8 cellular contexts compared by ENCODE assay signal in genomic region chr15:73924258-73924921, GRCh38. TPM values are rescaled to one million over a fixed set of nuclear protein-coding genes. Genes with fewer than 3 reads are reported as not detected.
DNase-seq lines count a peak whose midpoint lies in the region; ATAC-seq lines count a peak whose summit lies in the region.

No MANE protein-coding gene starts in this region.

- no peaks in the 10 kb centered on the region for H3K27me3 ChIP-seq in duodenal mucosa (ENCODE audit: control insufficient read depth in 1 of 2, insufficient read depth in 2 of 2, low read length in 2 of 2)

- ATAC-seq in T-helper 17 cell (peak; percentile 21), HG03469 (IDR thresholded peaks at IDR 0.05; ENCODE audit: unreplicated experiment) (no peak)
- ATAC-seq in natural killer cell treated with Interleukin-12 subunit alpha and Interleukin-12 subunit beta and Interleukin-15 and Interleukin-18, amount 100 ng/mL, for 72 hours, result peak in 1 of 2 donors; percentile 67
- ATAC-seq in stimulated activated naive B cell treated with anti-CD40 and anti-IgM and Interleukin-4, amounts not matched to agents 10 μg/mL and 1 μg/mL and 100 μg/mL, for 72 hours (replicated peaks), result no peak

- no peaks in the 10 kb centered on the region for H3K36me3 Mint-ChIP-seq in T-helper 17 cell (ENCODE audit: low read depth)
- H3K36me3 Mint-ChIP-seq in natural killer cell treated with Interleukin-12 subunit alpha and Interleukin-12 subunit beta and Interleukin-15 and Interleukin-18, amount 100 ng/mL, for 72 hours, result no peaks in the 10 kb centered on the region
- no peaks in the 10 kb centered on the region for H3K36me3 Mint-ChIP-seq in stimulated activated naive B cell treated with anti-CD40 and anti-IgM and Interleukin-4, amounts not matched to agents 10 μg/mL and 1 μg/mL and 100 μg/mL, for 72 hours

- H3K9ac ChIP-seq in duodenal mucosa (ENCODE audit: low read depth in 1 of 2, low read length in 2 of 2), result peak overlapping the region in 1 of 2 donors; percentile 6

- no peaks in the 10 kb centered on the region for H3K9me3 ChIP-seq in T-helper 17 cell (ENCODE audit: control insufficient read depth, low read length, poor library complexity, severe bottlenecking)
- H3K9me3 ChIP-seq in duodenal mucosa (ENCODE audit: control insufficient read depth in 1 of 2, low read length in 2 of 2), result no peaks in the 10 kb centered on the region

- peak overlapping the region; percentile 77 for H3K4me3 Mint-ChIP-seq in T-helper 17 cell
- H3K4me3 Mint-ChIP-seq in natural killer cell treated with Interleukin-12 subunit alpha and Interleukin-12 subunit beta and Interleukin-15 and Interleukin-18, amount 100 ng/mL, for 72 hours, result peak overlapping the region; percentile 50
- no peak overlapping the region for H3K4me3 Mint-ChIP-seq in stimulated activated naive B cell treated with anti-CD40 and anti-IgM and Interleukin-4, amounts not matched to agents 10 μg/mL and 1 μg/mL and 100 μg/mL, for 72 hours

- H3K4me3 ChIP-seq in duodenal mucosa (ENCODE audit: low read depth in 1 of 2, low read length in 2 of 2), result no peak overlapping the region

- H3K4me1 ChIP-seq in duodenal mucosa (ENCODE audit: control insufficient read depth in 1 of 2, insufficient read depth in 2 of 2, low read length in 2 of 2), result peaks cover 33 to 48% of the 10 kb centered on the region in 2 donors

- H3K27ac Mint-ChIP-seq in T-helper 17 cell, result peak overlapping the region; percentile 94
- peak overlapping the region; percentile 77 to 87 for H3K27ac Mint-ChIP-seq in natural killer cell treated with Interleukin-12 subunit alpha and Interleukin-12 subunit beta and Interleukin-15 and Interleukin-18, amount 100 ng/mL, for 72 hours
- H3K27ac Mint-ChIP-seq in stimulated activated naive B cell treated with anti-CD40 and anti-IgM and Interleukin-4, amounts not matched to agents 10 μg/mL and 1 μg/mL and 100 μg/mL, for 72 hours, result no peak overlapping the region

- DNase-seq in activated T-cell treated with anti-CD3 and anti-CD28 coated beads, Interleukin-2, amount 50 U/mL, for 1 hour, result peak; percentile 32
- no peak for DNase-seq in activated T-cell treated with anti-CD3 and anti-CD28 coated beads for 4 hours
- DNase-seq in T-helper 17 cell, result no peak
- peak; percentile 58 for DNase-seq in natural killer cell treated with Interleukin-12 subunit alpha and Interleukin-12 subunit beta and Interleukin-15 and Interleukin-18, amount 100 ng/mL, for 72 hours (ENCODE audit: low spot score)
- no peak for DNase-seq in stimulated activated naive B cell treated with anti-CD40 and anti-IgM and Interleukin-4, amounts not matched to agents 10 μg/mL and 1 μg/mL and 100 μg/mL, for 72 hours
- DNase-seq in ureter (ENCODE audit: low spot score), result no peak

- H3K9me3 Mint-ChIP-seq in natural killer cell treated with Interleukin-12 subunit alpha and Interleukin-12 subunit beta and Interleukin-15 and Interleukin-18, amount 100 ng/mL, for 72 hours, result no peaks in the 10 kb centered on the region
- no peaks in the 10 kb centered on the region for H3K9me3 Mint-ChIP-seq in stimulated activated naive B cell treated with anti-CD40 and anti-IgM and Interleukin-4, amounts not matched to agents 10 μg/mL and 1 μg/mL and 100 μg/mL, for 72 hours

- H3K4me1 Mint-ChIP-seq in T-helper 17 cell, result peaks cover 41% of the 10 kb centered on the region
- H3K4me1 Mint-ChIP-seq in natural killer cell treated with Interleukin-12 subunit alpha and Interleukin-12 subunit beta and Interleukin-15 and Interleukin-18, amount 100 ng/mL, for 72 hours (ENCODE audit: low read depth in 2 of 2), result peaks cover 31 to 52% of the 10 kb centered on the region in 2 donors
- H3K4me1 Mint-ChIP-seq in stimulated activated naive B cell treated with anti-CD40 and anti-IgM and Interleukin-4, amounts not matched to agents 10 μg/mL and 1 μg/mL and 100 μg/mL, for 72 hours, result peaks cover 20 to 29% of the 10 kb centered on the region in 2 donors

- no peaks in the 10 kb centered on the region for H3K36me3 ChIP-seq in duodenal mucosa (ENCODE audit: control insufficient read depth in 1 of 2, insufficient read depth in 2 of 2, low read length in 2 of 2)

- H3K27me3 Mint-ChIP-seq in T-helper 17 cell, result no peaks in the 10 kb centered on the region
- H3K27me3 Mint-ChIP-seq in natural killer cell treated with Interleukin-12 subunit alpha and Interleukin-12 subunit beta and Interleukin-15 and Interleukin-18, amount 100 ng/mL, for 72 hours, result peaks cover 0 to 15% of the 10 kb centered on the region in 2 donors
- H3K27me3 Mint-ChIP-seq in stimulated activated naive B cell treated with anti-CD40 and anti-IgM and Interleukin-4, amounts not matched to agents 10 μg/mL and 1 μg/mL and 100 μg/mL, for 72 hours, result peaks cover 34 to 51% of the 10 kb centered on the region in 2 donors

- H3K27ac ChIP-seq in duodenal mucosa (ENCODE audit: low read depth, low read length), result peak overlapping the region; percentile 50

RNA-seq across cellular contexts. Expression of gene LOXL1, which starts 1.9 kb away (rescaled TPM):
- total RNA-seq in T-helper 17 cell (1 to 10 TPM; 2.9 to 8.4 TPM), ureter (30.9 TPM)
- total RNA-seq in natural killer cell treated with Interleukin-12 subunit alpha and Interleukin-12 subunit beta and Interleukin-15 and Interleukin-18, amount 100 ng/mL, for 72 hours, result 1 to 10 TPM in 1 of 2 donors, under 1 TPM in 1; 0.36 to 4.3 TPM

RNA-seq across cellular contexts. Expression of gene TBC1D21, which starts 51.0 kb away (rescaled TPM):
- total RNA-seq in T-helper 17 cell (not detected), ureter (not detected)
- not detected for total RNA-seq in natural killer cell treated with Interleukin-12 subunit alpha and Interleukin-12 subunit beta and Interleukin-15 and Interleukin-18, amount 100 ng/mL, for 72 hours

Comparison
In these comparisons a context has a peak if more than half of its experiments do, and no peak if none do; other contexts are left out.
1. DNase-seq: peak in activated T-cell treated with anti-CD3 and anti-CD28 coated beads, Interleukin-2, amount 50 U/mL, for 1 hour (single experiment) and natural killer cell treated with Interleukin-12 subunit alpha and Interleukin-12 subunit beta and Interleukin-15 and Interleukin-18, amount 100 ng/mL, for 72 hours (single experiment); none in activated T-cell treated with anti-CD3 and anti-CD28 coated beads for 4 hours (single experiment), T-helper 17 cell (0 of 3), stimulated activated naive B cell treated with anti-CD40 and anti-IgM and Interleukin-4, amounts not matched to agents 10 μg/mL and 1 μg/mL and 100 μg/mL, for 72 hours (single experiment) and ureter (single experiment).
2. H3K4me3 Mint-ChIP-seq: peak in T-helper 17 cell (single experiment) and natural killer cell treated with Interleukin-12 subunit alpha and Interleukin-12 subunit beta and Interleukin-15 and Interleukin-18, amount 100 ng/mL, for 72 hours (single experiment); none in stimulated activated naive B cell treated with anti-CD40 and anti-IgM and Interleukin-4, amounts not matched to agents 10 μg/mL and 1 μg/mL and 100 μg/mL, for 72 hours (0 of 2).